Comparison of ENCODE assay signal across 8 cellular contexts in genomic region chr9:27108981-27109541, GRCh38. TPM values are rescaled to one million over a fixed set of nuclear protein-coding genes. Genes with fewer than 3 reads are reported as not detected.
DNase-seq lines count a peak whose midpoint lies in the region; ATAC-seq, FAIRE-seq and TF ChIP-seq lines count a peak whose summit lies in the region.

TEK (plus strand) TSS chr9:27109225; CDS start chr9:27109591, 366 bp downstream.

- H3K9ac ChIP-seq in astrocyte (ENCODE audit: low read length) (peak within 1 kb of the TSS; percentile 77), PC-3 (ENCODE audit: low read length) (no peak within 1 kb of the TSS)

- H3K4me3 Mint-ChIP-seq in astrocyte (ENCODE audit: unreplicated experiment) = peak within 1 kb of the TSS; percentile 31
- H3K4me3 Mint-ChIP-seq in stimulated activated effector memory CD8-positive, alpha-beta T cell treated with anti-CD3 and anti-CD28 coated beads, Interleukin-12 subunit alpha, Interleukin-12 subunit beta, amount 100 ng/mL, for 72 hours = no peak within 1 kb of the TSS

- H3K27me3 ChIP-seq in astrocyte (ENCODE audit: insufficient read depth, low read length) (no peaks in the 10 kb centered on the region), left ventricle myocardium inferior (ENCODE audit: low read depth) (no peaks in the 10 kb centered on the region), ovary (no peaks in the 10 kb centered on the region), testis (no peaks in the 10 kb centered on the region), PC-3 (ENCODE audit: low read length) (no peaks in the 10 kb centered on the region)

- H2AFZ ChIP-seq in astrocyte (ENCODE audit: low read depth, low read length) = peak within 1 kb of the TSS; percentile 76
- no peak within 1 kb of the TSS for H2AFZ ChIP-seq in PC-3 (ENCODE audit: low read length)

- no peaks in the 10 kb centered on the region for H3K9me3 Mint-ChIP-seq in astrocyte (ENCODE audit: unreplicated experiment)
- H3K9me3 Mint-ChIP-seq in stimulated activated effector memory CD8-positive, alpha-beta T cell treated with anti-CD3 and anti-CD28 coated beads, Interleukin-12 subunit alpha, Interleukin-12 subunit beta, amount 100 ng/mL, for 72 hours = no peaks in the 10 kb centered on the region

- TF ChIP-seq POLR2A in ovary (IDR thresholded peaks at IDR 0.05) (no peak), testis (IDR thresholded peaks at IDR 0.05) (no peak)

- no TSS peak for BruUV-seq in PC-3 (replicated peaks; lab: Mats Ljungman, UMichigan)

- H4K20me1 ChIP-seq in astrocyte (ENCODE audit: insufficient read depth, low read length) = no peaks in the 10 kb centered on the region
- H4K20me1 ChIP-seq in PC-3 (ENCODE audit: low read length) = no peaks in the 10 kb centered on the region

- no peaks in the 10 kb centered on the region for H3K9me2 ChIP-seq in PC-3 (replicated peaks; ENCODE audit: low read length)

- intact Hi-C loops in left ventricle myocardium inferior (cut with micrococcal nuclease) (no loop called here), ovary (cut with DNase I) (no loop called here), testis (cut with DNase I; ENCODE audit: low total_unique reads) (no loop called here), PC-3 (cut with micrococcal nuclease) (no loop called here)

- no peak within 1 kb of the TSS for H3K27ac Mint-ChIP-seq in astrocyte (ENCODE audit: unreplicated experiment)
- H3K27ac Mint-ChIP-seq in stimulated activated effector memory CD8-positive, alpha-beta T cell treated with anti-CD3 and anti-CD28 coated beads, Interleukin-12 subunit alpha, Interleukin-12 subunit beta, amount 100 ng/mL, for 72 hours = no peak within 1 kb of the TSS

- peak within 1 kb of the TSS; percentile 66 for H3K4me3 ChIP-seq in astrocyte (ENCODE audit: insufficient read depth, low read depth, low read length)
- H3K4me3 ChIP-seq in left ventricle myocardium inferior = peak within 1 kb of the TSS; percentile 64
- H3K4me3 ChIP-seq in ovary = peak within 1 kb of the TSS; percentile 8
- H3K4me3 ChIP-seq in testis = no peak within 1 kb of the TSS
- no peak within 1 kb of the TSS for H3K4me3 ChIP-seq in PC-3 (ENCODE audit: low read length)

- CTCF ChIA-PET in PC-3 (lab: Charles Lee) = no interaction called here

- H3K4me2 ChIP-seq in astrocyte (ENCODE audit: low read length) (peak within 1 kb of the TSS; percentile 84), PC-3 (ENCODE audit: low read length) (no peak within 1 kb of the TSS)

- WGBS in ovary, 3 donors = 3 to 18% (median 5%) methylated on average over 9 of the region's 9 CpGs
- 15% methylated on average over 9 of the region's 9 CpGs for WGBS in testis, 2 donors

- peaks cover 12% of the 10 kb centered on the region for H3K4me1 Mint-ChIP-seq in astrocyte (ENCODE audit: low read depth, unreplicated experiment)
- no peaks in the 10 kb centered on the region for H3K4me1 Mint-ChIP-seq in stimulated activated effector memory CD8-positive, alpha-beta T cell treated with anti-CD3 and anti-CD28 coated beads, Interleukin-12 subunit alpha, Interleukin-12 subunit beta, amount 100 ng/mL, for 72 hours

- H3K79me2 ChIP-seq in astrocyte (ENCODE audit: insufficient read depth, low read length) (peaks cover 13% of the 10 kb centered on the region), PC-3 (ENCODE audit: low read length) (no peaks in the 10 kb centered on the region)

- H3K4me1 ChIP-seq in astrocyte (ENCODE audit: insufficient read depth, low read length) (peaks cover 9% of the 10 kb centered on the region), left ventricle myocardium inferior (no peaks in the 10 kb centered on the region), ovary (ENCODE audit: insufficient read depth) (peaks cover 1% of the 10 kb centered on the region), testis (no peaks in the 10 kb centered on the region), PC-3 (ENCODE audit: insufficient read depth, low read length) (peaks cover 8% of the 10 kb centered on the region; the same call in 1 of the 2 replicates)

- H3K36me3 Mint-ChIP-seq in astrocyte (ENCODE audit: low read depth, unreplicated experiment) = no peaks in the 10 kb centered on the region
- no peaks in the 10 kb centered on the region for H3K36me3 Mint-ChIP-seq in stimulated activated effector memory CD8-positive, alpha-beta T cell treated with anti-CD3 and anti-CD28 coated beads, Interleukin-12 subunit alpha, Interleukin-12 subunit beta, amount 100 ng/mL, for 72 hours

- POLR2A ChIA-PET in PC-3 (lab: Charles Lee; ENCODE audit: unreplicated experiment) = no interaction called here

- H3K27ac ChIP-seq in astrocyte (ENCODE audit: low read depth, low read length) = peak within 1 kb of the TSS; percentile 64
- H3K27ac ChIP-seq in left ventricle myocardium inferior (replicated peaks) = peak within 1 kb of the TSS; percentile 83
- no peak within 1 kb of the TSS for H3K27ac ChIP-seq in ovary
- H3K27ac ChIP-seq in testis = peak within 1 kb of the TSS in 1 of 2 donors; percentile 33
- no peak within 1 kb of the TSS for H3K27ac ChIP-seq in PC-3 (ENCODE audit: low read length)

- H3K36me3 ChIP-seq in astrocyte (ENCODE audit: insufficient read depth, low read length) = no peaks in the 10 kb centered on the region
- H3K36me3 ChIP-seq in left ventricle myocardium inferior = no peaks in the 10 kb centered on the region
- no peaks in the 10 kb centered on the region for H3K36me3 ChIP-seq in ovary
- H3K36me3 ChIP-seq in testis (ENCODE audit: low read depth, missing control alignments) = no peaks in the 10 kb centered on the region
- H3K36me3 ChIP-seq in PC-3 (ENCODE audit: low read depth, low read length) = no peaks in the 10 kb centered on the region

- no peak for TF ChIP-seq EP300 in ovary (IDR thresholded peaks at IDR 0.05)

- H3K9me3 ChIP-seq in astrocyte (ENCODE audit: insufficient read depth, low read depth, low read length) (no peaks in the 10 kb centered on the region), left ventricle myocardium inferior (replicated peaks) (no peaks in the 10 kb centered on the region), ovary (no peaks in the 10 kb centered on the region), testis (no peaks in the 10 kb centered on the region), PC-3 (ENCODE audit: low read length) (no peaks in the 10 kb centered on the region)

- no peak for ATAC-seq in PC-3
- no peak for ATAC-seq in stimulated activated effector memory CD8-positive, alpha-beta T cell treated with anti-CD3 and anti-CD28 coated beads, Interleukin-12 subunit alpha, Interleukin-12 subunit beta, amount 100 ng/mL, for 72 hours

- no peaks in the 10 kb centered on the region for H3F3A ChIP-seq in PC-3 (ENCODE audit: low read length, unreplicated experiment)

- no peak for FAIRE-seq in astrocyte (lab: Jason Lieb, UNC)

- no peak for TF ChIP-seq CTCF in astrocyte (IDR thresholded peaks at IDR 0.05; ENCODE audit: insufficient read depth, low read depth, low read length)
- no peak for TF ChIP-seq CTCF in left ventricle myocardium inferior (IDR thresholded peaks at IDR 0.05; ENCODE audit: borderline replicate concordance)
- TF ChIP-seq CTCF in ovary (IDR thresholded peaks at IDR 0.05) = no peak
- no peak for TF ChIP-seq CTCF in testis (IDR thresholded peaks at IDR 0.05)
- no peak for TF ChIP-seq CTCF in PC-3 (conservative IDR thresholded peaks at IDR 0.05; ENCODE audit: low read depth, low read length)

- no peaks in the 10 kb centered on the region for H3K27me3 Mint-ChIP-seq in astrocyte (ENCODE audit: low read depth, unreplicated experiment)

- DNase-seq in AG20443 (ENCODE audit: low spot score) = peak; percentile 31
- DNase-seq in astrocyte (ENCODE audit: low read depth) = peak; percentile 49
- DNase-seq in left ventricle myocardium inferior = no peak
- DNase-seq in ovary = no peak
- no peak for DNase-seq in testis
- DNase-seq in DMS 273 treated with DMSO at 0.1 percent for 48 hours (lab: John Stamatoyannopoulos, UW) = no peak
- no peak for DNase-seq in PC-3
- DNase-seq in stimulated activated effector memory CD8-positive, alpha-beta T cell treated with anti-CD3 and anti-CD28 coated beads, Interleukin-12 subunit alpha, Interleukin-12 subunit beta, amount 100 ng/mL, for 72 hours (ENCODE audit: low spot score in 2 of 2) = no peak

RNA-seq across cellular contexts. Expression of gene TEK, which starts in this region (rescaled TPM):
- total RNA-seq in astrocyte (1.8 and 2.3 TPM in 2 replicates), left ventricle myocardium inferior (21.7 TPM), ovary (10 to 100 TPM in 1 of 7 donors, 1 to 10 TPM in 6; 2.0 to 10.5 (median 4.0) TPM), testis (1 to 10 TPM; 3.2 to 3.9 TPM), PC-3 (2014; rRNA removed) (0.07 TPM in 1 of 2 replicates, not detected in the other)
- polyA plus RNA-seq in ovary (10 to 100 TPM in 1 of 2 donors, 1 to 10 TPM in 1; 7.7 to 22.2 TPM), testis (ENCODE audit: insufficient read depth, low read depth, low replicate concordance) (3.7 TPM)

Comparison
In these comparisons a context has a peak if more than half of its experiments do, and no peak if none do; other contexts are left out.
1. DNase-seq: peak in AG20443 (single experiment) and astrocyte (single experiment); none in left ventricle myocardium inferior (single experiment), ovary (0 of 5), testis (single experiment), DMS 273 treated with DMSO at 0.1 percent for 48 hours (single experiment), PC-3 (single experiment) and stimulated activated effector memory CD8-positive, alpha-beta T cell treated with anti-CD3 and anti-CD28 coated beads, Interleukin-12 subunit alpha, Interleukin-12 subunit beta, amount 100 ng/mL, for 72 hours (0 of 2).
2. H3K27ac ChIP-seq: peak in astrocyte (single experiment) and left ventricle myocardium inferior (single experiment); none in ovary (0 of 2) and PC-3 (single experiment).
3. H3K4me3 ChIP-seq: peak in astrocyte (single experiment), left ventricle myocardium inferior (single experiment) and ovary (single experiment); none in testis (0 of 2) and PC-3 (single experiment).